ENCODE assay signal across 8 cellular contexts in the genomic region with DNA sequence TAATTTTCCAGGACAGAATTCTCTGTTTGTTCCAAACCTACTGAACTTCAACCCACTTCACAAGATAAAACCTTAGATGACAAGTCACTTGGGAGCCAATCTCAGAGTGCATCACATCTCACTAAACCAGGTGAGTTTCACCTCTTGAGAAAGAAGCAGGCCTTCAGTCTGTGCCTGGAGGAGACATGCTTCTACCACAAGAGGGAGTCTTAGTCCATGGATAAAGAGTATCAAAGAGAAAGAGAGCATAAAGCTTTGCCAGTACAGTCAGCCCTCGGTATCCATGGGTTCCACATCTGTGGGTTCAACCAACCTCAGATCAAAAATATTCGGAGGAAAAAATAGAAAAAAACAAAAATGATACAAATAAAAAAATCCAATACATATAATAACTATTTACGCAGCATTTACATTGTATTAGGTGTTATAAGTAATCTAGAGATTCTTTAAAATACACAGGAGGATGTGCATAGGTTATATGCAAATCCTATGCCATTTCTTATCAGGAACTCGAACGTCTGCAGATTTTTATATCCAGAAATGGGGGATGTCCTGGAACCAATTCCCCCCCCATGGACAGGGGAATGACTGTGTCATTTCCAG.
DNase-seq lines count a peak whose midpoint lies in the region; ATAC-seq and TF ChIP-seq lines count a peak whose summit lies in the region.

No MANE protein-coding gene starts in this region.

- no peaks in the 10 kb centered on the region for H3F3A ChIP-seq in MM.1S (ENCODE audit: insufficient read depth, low read length)
- H3F3A ChIP-seq in SU-DHL-6 (ENCODE audit: insufficient read depth), result no peaks in the 10 kb centered on the region

- TF ChIP-seq CTCF in MM.1S (IDR thresholded peaks at IDR 0.05; ENCODE audit: low read length) (peak; percentile 68), SU-DHL-6 (IDR thresholded peaks at IDR 0.05; ENCODE audit: insufficient read depth, low read length, poor library complexity, severe bottlenecking) (peak; percentile 60), parathyroid adenoma (IDR thresholded peaks at IDR 0.05) (peak; percentile 56)

- no peak overlapping the region for H3K9ac ChIP-seq in MM.1S (ENCODE audit: low read length)
- H3K9ac ChIP-seq in SU-DHL-6 (ENCODE audit: low read length), result no peak overlapping the region
- H3K9ac ChIP-seq in parathyroid adenoma, result no peak overlapping the region

- no peak overlapping the region for H3K4me3 ChIP-seq in MM.1S (ENCODE audit: low read length)
- H3K4me3 ChIP-seq in SU-DHL-6 (ENCODE audit: insufficient read depth, low read length, poor library complexity, severe bottlenecking), result no peak overlapping the region
- H3K4me3 ChIP-seq in parathyroid adenoma (ENCODE audit: low read depth, low read length), result no peak overlapping the region

- H3K9me2 ChIP-seq in MM.1S (replicated peaks; ENCODE audit: insufficient read depth, low read length) (no peaks in the 10 kb centered on the region), SU-DHL-6 (replicated peaks; ENCODE audit: insufficient read depth, low read length) (no peaks in the 10 kb centered on the region)

- H3K27me3 ChIP-seq in MM.1S (replicated peaks; ENCODE audit: insufficient read depth, low read length) (no peaks in the 10 kb centered on the region), SU-DHL-6 (ENCODE audit: low read length) (no peaks in the 10 kb centered on the region), parathyroid adenoma (ENCODE audit: control insufficient read depth, insufficient read depth, low read length) (no peaks in the 10 kb centered on the region)

- peak; percentile 6 for DNase-seq in stimulated activated CD4-positive, alpha-beta T cell treated with anti-CD3 and anti-CD28 coated beads, Interleukin-2, amount 100 ng/mL, for 4 hours (ENCODE audit: low read depth)
- DNase-seq in stimulated activated CD4-positive, alpha-beta T cell treated with anti-CD3 and anti-CD28 coated beads, Interleukin-12 subunit alpha, Interleukin-12 subunit beta, amount 100 ng/mL, for 4 hours, result no peak
- peak; percentile 63 for DNase-seq in MM.1S
- peak; percentile 39 for DNase-seq in fibroblast of gingiva (ENCODE audit: low read depth)

- H3K4me2 ChIP-seq in MM.1S (ENCODE audit: low read depth, low read length) (no peak overlapping the region), SU-DHL-6 (ENCODE audit: low read depth, low read length, poor library complexity, severe bottlenecking) (no peak overlapping the region), parathyroid adenoma (ENCODE audit: low read length) (no peak overlapping the region)

- H3K9me3 ChIP-seq in MM.1S (replicated peaks; ENCODE audit: insufficient read depth, low read length) (no peaks in the 10 kb centered on the region), SU-DHL-6 (ENCODE audit: insufficient read depth, low read length) (no peaks in the 10 kb centered on the region), parathyroid adenoma (ENCODE audit: control insufficient read depth, low read length) (no peaks in the 10 kb centered on the region)

- H2AFZ ChIP-seq in MM.1S (ENCODE audit: low read length) (no peak overlapping the region), SU-DHL-6 (ENCODE audit: low read depth, low read length, severe bottlenecking) (no peak overlapping the region), parathyroid adenoma (no peak overlapping the region)

- no peak overlapping the region for H3K27ac ChIP-seq in MM.1S (ENCODE audit: low read length)
- H3K27ac ChIP-seq in SU-DHL-6 (ENCODE audit: low read depth, low read length), result no peak overlapping the region
- no peak overlapping the region for H3K27ac ChIP-seq in parathyroid adenoma

- H3K79me2 ChIP-seq in MM.1S (ENCODE audit: low read length) (no peaks in the 10 kb centered on the region), SU-DHL-6 (ENCODE audit: insufficient read depth, low read length) (no peaks in the 10 kb centered on the region), parathyroid adenoma (no peaks in the 10 kb centered on the region)

- ATAC-seq in HG02938 (IDR thresholded peaks at IDR 0.05; ENCODE audit: unreplicated experiment) (no peak), HG02840 (IDR thresholded peaks at IDR 0.05; ENCODE audit: low FRiP score, unreplicated experiment) (no peak)

- no peaks in the 10 kb centered on the region for H4K20me1 ChIP-seq in MM.1S (ENCODE audit: insufficient read depth, low read length)
- H4K20me1 ChIP-seq in SU-DHL-6 (ENCODE audit: low read depth, low read length), result no peaks in the 10 kb centered on the region

- H3K4me1 ChIP-seq in MM.1S (ENCODE audit: low read length) (no peaks in the 10 kb centered on the region), parathyroid adenoma (no peaks in the 10 kb centered on the region)

- H3K36me3 ChIP-seq in MM.1S (replicated peaks; ENCODE audit: insufficient read depth, low read length), result no peaks in the 10 kb centered on the region
- H3K36me3 ChIP-seq in SU-DHL-6 (ENCODE audit: low read length), result peaks cover 4% of the 10 kb centered on the region; the same call in 1 of the 2 replicates
- no peaks in the 10 kb centered on the region for H3K36me3 ChIP-seq in parathyroid adenoma (ENCODE audit: control insufficient read depth, insufficient read depth, low read length)
